In genomic region chr1:145961425-145962156, GRCh38 we compare ENCODE assay signal across 8 cellular contexts. TPM values are rescaled to one million over a fixed set of nuclear protein-coding genes. Genes with fewer than 3 reads are reported as not detected.
A peak's percentile ranks its signal among the peaks of the same experiment; 100 is the strongest.
DNase-seq lines count a peak whose midpoint lies in the region; ATAC-seq and TF ChIP-seq lines count a peak whose summit lies in the region.

No MANE protein-coding gene starts in this region.

- DNase-seq in stimulated activated CD4-positive, alpha-beta T cell treated with anti-CD3 and anti-CD28 coated beads, Interleukin-12 subunit alpha, Interleukin-12 subunit beta, amount 100 ng/mL, for 24 hours (ENCODE audit: low read depth in 2 of 2), result peak; percentile 47 to 59
- no peak for DNase-seq in stimulated activated CD4-positive, alpha-beta T cell treated with anti-CD3 and anti-CD28 coated beads, Interleukin-4, amount 100 ng/mL, for 24 hours
- peak; percentile 19 for DNase-seq in UCSD-AML1 (lab: John Stamatoyannopoulos, UW; ENCODE audit: unreplicated experiment)
- no peak for DNase-seq in chondrocyte (ENCODE audit: low spot score)
- DNase-seq in memory B cell (ENCODE audit: low spot score in 2 of 2), result peak; percentile 34 to 41
- DNase-seq in stimulated activated naive CD4-positive, alpha-beta T cell treated with Interleukin-2 at 50 U/mL for 16 hours (lab: John Stamatoyannopoulos, UW), result peak; percentile 52
- DNase-seq in GM19238 (ENCODE audit: insufficient read length, low spot score), result no peak

- TF ChIP-seq CTCF in chondrocyte (IDR thresholded peaks at IDR 0.05), result no peak

- H3K9me3 Mint-ChIP-seq in chondrocyte (ENCODE audit: low read depth) (no peaks in the 10 kb centered on the region), memory B cell (no peaks in the 10 kb centered on the region)

- H3K4me1 Mint-ChIP-seq in chondrocyte (ENCODE audit: low read depth) (peaks cover 70% of the 10 kb centered on the region), memory B cell (peaks cover 57% of the 10 kb centered on the region)

- H3K36me3 Mint-ChIP-seq in chondrocyte (ENCODE audit: low read depth) (no peaks in the 10 kb centered on the region), memory B cell (no peaks in the 10 kb centered on the region)

- H3K4me3 Mint-ChIP-seq in chondrocyte (ENCODE audit: unreplicated experiment), result peak overlapping the region; percentile 84
- peak overlapping the region; percentile 86 for H3K4me3 Mint-ChIP-seq in memory B cell

- H3K27ac Mint-ChIP-seq in chondrocyte (ENCODE audit: unreplicated experiment) (peak overlapping the region; percentile 57), memory B cell (peak overlapping the region; percentile 70)

- ATAC-seq in memory B cell (ENCODE audit: low read depth), result no peak
- ATAC-seq in HG02870 (IDR thresholded peaks at IDR 0.05; ENCODE audit: unreplicated experiment), result no peak

- H3K27me3 Mint-ChIP-seq in chondrocyte (ENCODE audit: low read depth) (no peaks in the 10 kb centered on the region), memory B cell (no peaks in the 10 kb centered on the region)

RNA-seq across cellular contexts. Expression of gene ANKRD34A, which starts 2.8 kb away (rescaled TPM):
- total RNA-seq in chondrocyte, result 1.2 to 3.1 TPM (median 2.0 TPM) in 3 replicates

RNA-seq across cellular contexts. Expression of gene POLR3GL, which starts 2.9 kb away (rescaled TPM):
- 13.3 to 20.7 TPM (median 13.9 TPM) in 3 replicates for total RNA-seq in chondrocyte

RNA-seq across cellular contexts. Expression of gene LIX1L, which starts 3.8 kb away (rescaled TPM):
- total RNA-seq in chondrocyte, result 50.3 to 57.1 TPM (median 53.0 TPM) in 3 replicates

RNA-seq across cellular contexts. Expression of gene RBM8A, which starts 34.3 kb away (rescaled TPM):
- total RNA-seq in chondrocyte, result 86.8 to 121 TPM (median 90.5 TPM) in 3 replicates

RNA-seq across cellular contexts. Expression of gene TXNIP, which starts 34.8 kb away (rescaled TPM):
- total RNA-seq in chondrocyte, result 3.8 to 55.5 TPM (median 4.0 TPM) in 3 replicates

Comparison
In these comparisons a context has a peak if more than half of its experiments do, and no peak if none do; other contexts are left out.
1. DNase-seq: peak in stimulated activated CD4-positive, alpha-beta T cell treated with anti-CD3 and anti-CD28 coated beads, Interleukin-12 subunit alpha, Interleukin-12 subunit beta, amount 100 ng/mL, for 24 hours (2 of 2), UCSD-AML1 (single experiment), memory B cell (2 of 2) and stimulated activated naive CD4-positive, alpha-beta T cell treated with Interleukin-2 at 50 U/mL for 16 hours (single experiment); none in stimulated activated CD4-positive, alpha-beta T cell treated with anti-CD3 and anti-CD28 coated beads, Interleukin-4, amount 100 ng/mL, for 24 hours (single experiment), chondrocyte (single experiment) and GM19238 (single experiment).